In genomic region chr7:33191326-33191725, GRCh38 we compare ENCODE assay signal across 9 cellular contexts.
DNase-seq lines count a peak whose midpoint lies in the region; ATAC-seq lines count a peak whose summit lies in the region.
"Had no signal": no experiment of that assay in that cellular context is flagged by ENCODE, and none has a peak within 500 bp of the region (broad histone marks: within the 10 kb centered on the region; RNA-seq: fewer than 3 reads in every experiment).

No MANE protein-coding gene starts in this region.

- DNase-seq in HuH-7 (ENCODE audit: low spot score) (peak; percentile 11), immature natural killer cell (no peak), DMS 273 (lab: John Stamatoyannopoulos, UW; ENCODE audit: unreplicated experiment) (no peak), NCI-H524 treated with DMSO at 0.1 percent for 48 hours (lab: John Stamatoyannopoulos, UW) (no peak), GF-D8 (lab: John Stamatoyannopoulos, UW) (no peak)
- no peak for DNase-seq in activated CD4-positive, alpha-beta T cell treated with anti-CD3 and anti-CD28 coated beads, Interleukin-2, amount 50 U/mL, for 1 hour

- H3K4me1 Mint-ChIP-seq in immature natural killer cell = peaks cover 15 to 16% of the 10 kb centered on the region in 2 donors

- H3K27ac Mint-ChIP-seq in immature natural killer cell = peak overlapping the region; percentile 16 to 83 (median 70)

- ATAC-seq in GM18502 (IDR thresholded peaks at IDR 0.05; ENCODE audit: poor library complexity, unreplicated experiment) (peak; percentile 77), GM21529 (IDR thresholded peaks at IDR 0.05; ENCODE audit: unreplicated experiment) (peak; percentile 75)

- H3K4me3 Mint-ChIP-seq in immature natural killer cell = peak overlapping the region in 4 of 5 donors; percentile 2 to 16 (median 5)

- H3K27me3 Mint-ChIP-seq in immature natural killer cell (ENCODE audit: low read depth in 3 of 3) = peaks cover 0 to 2% (median 0%) of the 10 kb centered on the region in 3 donors
- H3K27me3 Mint-ChIP-seq: stimulated activated naive CD8-positive, alpha-beta T cell treated with anti-CD3 and anti-CD28 coated beads, Interleukin-15, Interleukin-2, amounts not matched to agents 100 ng/mL and 50 ng/mL, for 24 hours had no signal

- H3K9me3 Mint-ChIP-seq in immature natural killer cell = no peaks in the 10 kb centered on the region

- peaks cover under 1 to 14% (median 6%) of the 10 kb centered on the region in 3 donors for H3K36me3 Mint-ChIP-seq in immature natural killer cell
